ENCODE assay signal across 1 cellular context in the genomic region with DNA sequence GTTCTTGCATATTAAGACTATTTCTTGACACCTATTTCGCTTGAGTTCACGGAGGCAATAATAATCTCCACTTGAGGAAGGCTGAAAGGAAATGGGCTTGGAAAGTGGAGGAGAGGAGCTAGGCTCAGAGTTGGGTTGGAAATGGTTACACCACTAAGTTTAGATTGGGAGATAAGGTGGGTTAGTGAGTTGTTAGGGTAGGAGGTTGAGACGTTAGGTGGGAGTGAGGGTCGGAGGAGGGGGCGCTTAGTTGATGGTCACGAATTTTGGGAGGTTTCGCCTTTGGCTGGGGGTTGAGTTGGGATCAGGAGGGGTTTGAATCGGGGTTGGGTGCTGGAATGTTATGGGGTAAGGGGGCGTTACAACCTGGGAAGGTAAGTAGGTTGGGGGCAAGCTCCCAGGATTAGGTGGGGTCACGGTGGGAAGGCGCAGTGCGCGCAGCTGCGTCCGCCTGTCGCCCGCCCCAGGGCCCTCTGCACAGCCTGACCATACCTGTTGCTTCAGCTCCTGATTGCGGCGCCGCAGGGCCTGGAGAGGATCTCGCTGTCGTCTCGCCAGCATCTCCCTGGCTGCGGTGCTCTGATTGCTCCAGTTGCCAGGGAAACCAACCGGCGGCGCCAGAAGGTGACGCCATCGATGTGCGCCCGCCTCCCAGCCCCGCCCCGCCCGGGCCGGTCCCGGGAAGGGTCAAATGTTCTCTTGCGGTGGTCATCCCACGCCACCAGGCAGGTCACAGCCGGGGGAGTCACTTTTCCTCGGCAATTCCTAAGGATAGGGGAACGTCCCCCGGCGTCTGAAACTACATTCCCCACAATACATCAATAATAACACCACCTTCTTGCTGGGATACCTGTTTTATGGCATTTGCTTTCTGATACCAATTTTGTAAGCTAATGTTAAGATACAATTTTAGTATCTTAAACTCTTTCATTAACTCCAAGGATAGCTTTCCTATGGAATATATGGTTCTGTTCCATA.
TF ChIP-seq lines count a peak whose summit lies in the region.

A gene (minus strand): TSS at position 606 of the 978 bp plus-strand sequence. CDS start 45 bp downstream, at position 561.

TF ChIP-seq in K562, 482 proteins besides CTCF, POLR2A, EP300 and RAD21 (continued from another document and continues in another):
- TF ChIP-seq, protein P1, sequence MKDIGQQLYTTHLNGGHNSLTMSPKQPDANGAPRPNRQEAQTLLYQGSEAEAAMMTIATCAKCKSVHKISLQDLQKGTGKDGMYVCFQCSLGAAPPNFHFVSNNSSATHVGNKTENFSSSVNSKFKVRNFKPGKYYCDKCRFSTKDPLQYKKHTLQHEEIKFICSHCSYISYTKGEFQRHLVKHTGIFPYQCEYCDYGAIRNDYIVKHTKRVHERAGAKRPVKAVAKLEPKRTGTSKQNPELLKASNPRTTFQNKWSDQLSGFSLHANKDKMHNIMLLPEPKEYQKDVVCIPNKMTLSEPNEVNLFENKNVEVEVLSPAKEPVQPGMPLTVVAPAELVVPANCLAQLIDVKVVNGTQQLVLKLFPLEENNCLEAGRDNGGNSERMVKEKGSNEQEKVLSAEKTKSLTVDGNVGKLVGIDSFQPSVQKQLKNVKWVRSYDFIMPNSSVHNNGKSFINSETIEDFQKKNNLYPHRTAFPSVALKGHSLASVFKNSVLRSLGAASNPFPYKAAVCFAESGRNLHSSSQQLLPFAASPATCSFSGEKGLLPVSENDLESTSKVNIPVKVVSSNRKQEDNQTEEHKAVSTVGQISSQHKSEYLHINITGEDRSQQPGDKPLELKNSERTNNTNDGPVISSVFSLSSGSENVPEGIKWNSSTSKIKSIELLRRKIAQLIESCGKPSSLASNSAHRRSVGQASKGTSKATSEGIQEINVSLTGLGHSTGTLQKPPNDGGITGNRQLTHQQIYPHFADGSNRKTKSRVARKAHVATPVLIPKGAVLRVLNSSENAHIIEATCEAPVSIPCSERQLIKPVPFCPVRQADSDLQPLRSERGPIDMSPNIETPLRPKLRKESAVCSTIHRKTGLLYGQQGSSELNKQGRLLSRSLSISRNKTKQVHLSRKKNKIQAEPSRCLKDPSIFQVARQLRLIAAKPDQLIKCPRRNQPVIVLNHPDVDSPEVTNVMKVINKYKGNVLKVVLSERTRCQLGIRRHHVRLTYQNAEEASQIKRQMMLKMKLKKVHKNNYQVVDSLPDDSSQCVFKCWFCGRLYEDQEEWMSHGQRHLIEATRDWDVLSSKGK (CRISPR knock-in tag; IDR thresholded peaks at IDR 0.05), result no peak
- TF ChIP-seq ZNF586 (CRISPR knock-in tag; conservative IDR thresholded peaks at IDR 0.05) (no peak), SRSF7 (optimal IDR thresholded peaks at IDR 0.05; ENCODE audit: low read depth, low read length) (no peak), NFIC (IDR thresholded peaks at IDR 0.05) (no peak), NELFE (IDR thresholded peaks at IDR 0.05; ENCODE audit: insufficient read depth, insufficient read length) (no peak), KLF16 (IDR thresholded peaks at IDR 0.05) (no peak), MAZ (CRISPR knock-in tag; conservative IDR thresholded peaks at IDR 0.05 in 1 of 2, IDR thresholded peaks at IDR 0.05 in 1 of 2) (peak; percentile 87 to 99), MCM2 (IDR thresholded peaks at IDR 0.05; ENCODE audit: low read depth) (no peak), ZNF431 (CRISPR knock-in tag; IDR thresholded peaks at IDR 0.05) (no peak), GTF2A2 (tag; IDR thresholded peaks at IDR 0.05) (no peak), ZNF764 (CRISPR knock-in tag; IDR thresholded peaks at IDR 0.05; ENCODE audit: low read depth) (no peak), ZNF232 (CRISPR knock-in tag; IDR thresholded peaks at IDR 0.05) (no peak), ZNF24 (IDR thresholded peaks at IDR 0.05) (no peak), NONO (IDR thresholded peaks at IDR 0.05; ENCODE audit: low read depth in 2 of 2, low read length in 1 of 2) (no peak), RBM39 (optimal IDR thresholded peaks at IDR 0.05; ENCODE audit: low read depth, low read length) (no peak), ASH1L (IDR thresholded peaks at IDR 0.05; ENCODE audit: borderline replicate concordance, low read depth, partially characterized antibody) (no peak), ZEB2 (IDR thresholded peaks at IDR 0.05) (no peak), ZNF121 (CRISPR knock-in tag; conservative IDR thresholded peaks at IDR 0.05) (no peak), ZZZ3 (IDR thresholded peaks at IDR 0.05) (no peak), CEBPB (tag; IDR thresholded peaks at IDR 0.05) (no peak), MTA1 (IDR thresholded peaks at IDR 0.05; ENCODE audit: borderline replicate concordance) (peak; percentile 99), NR4A1 (CRISPR knock-in tag; IDR thresholded peaks at IDR 0.05) (no peak), NR4A1 (tag; IDR thresholded peaks at IDR 0.05) (no peak), ZNF780A (CRISPR knock-in tag; IDR thresholded peaks at IDR 0.05) (no peak)
- TF ChIP-seq, protein P2, sequence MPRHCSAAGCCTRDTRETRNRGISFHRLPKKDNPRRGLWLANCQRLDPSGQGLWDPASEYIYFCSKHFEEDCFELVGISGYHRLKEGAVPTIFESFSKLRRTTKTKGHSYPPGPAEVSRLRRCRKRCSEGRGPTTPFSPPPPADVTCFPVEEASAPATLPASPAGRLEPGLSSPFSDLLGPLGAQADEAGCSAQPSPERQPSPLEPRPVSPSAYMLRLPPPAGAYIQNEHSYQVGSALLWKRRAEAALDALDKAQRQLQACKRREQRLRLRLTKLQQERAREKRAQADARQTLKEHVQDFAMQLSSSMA (CRISPR knock-in tag; IDR thresholded peaks at IDR 0.05), result no peak
- TF ChIP-seq, protein P3, sequence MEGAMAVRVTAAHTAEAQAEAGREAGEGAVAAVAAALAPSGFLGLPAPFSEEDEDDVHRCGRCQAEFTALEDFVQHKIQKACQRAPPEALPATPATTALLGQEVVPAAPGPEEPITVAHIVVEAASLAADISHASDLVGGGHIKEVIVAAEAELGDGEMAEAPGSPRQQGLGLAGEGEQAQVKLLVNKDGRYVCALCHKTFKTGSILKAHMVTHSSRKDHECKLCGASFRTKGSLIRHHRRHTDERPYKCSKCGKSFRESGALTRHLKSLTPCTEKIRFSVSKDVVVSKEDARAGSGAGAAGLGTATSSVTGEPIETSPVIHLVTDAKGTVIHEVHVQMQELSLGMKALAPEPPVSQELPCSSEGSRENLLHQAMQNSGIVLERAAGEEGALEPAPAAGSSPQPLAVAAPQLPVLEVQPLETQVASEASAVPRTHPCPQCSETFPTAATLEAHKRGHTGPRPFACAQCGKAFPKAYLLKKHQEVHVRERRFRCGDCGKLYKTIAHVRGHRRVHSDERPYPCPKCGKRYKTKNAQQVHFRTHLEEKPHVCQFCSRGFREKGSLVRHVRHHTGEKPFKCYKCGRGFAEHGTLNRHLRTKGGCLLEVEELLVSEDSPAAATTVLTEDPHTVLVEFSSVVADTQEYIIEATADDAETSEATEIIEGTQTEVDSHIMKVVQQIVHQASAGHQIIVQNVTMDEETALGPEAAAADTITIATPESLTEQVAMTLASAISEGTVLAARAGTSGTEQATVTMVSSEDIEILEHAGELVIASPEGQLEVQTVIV (CRISPR knock-in tag; IDR thresholded peaks at IDR 0.05; ENCODE audit: borderline replicate concordance), result no peak
- TF ChIP-seq, protein P4, sequence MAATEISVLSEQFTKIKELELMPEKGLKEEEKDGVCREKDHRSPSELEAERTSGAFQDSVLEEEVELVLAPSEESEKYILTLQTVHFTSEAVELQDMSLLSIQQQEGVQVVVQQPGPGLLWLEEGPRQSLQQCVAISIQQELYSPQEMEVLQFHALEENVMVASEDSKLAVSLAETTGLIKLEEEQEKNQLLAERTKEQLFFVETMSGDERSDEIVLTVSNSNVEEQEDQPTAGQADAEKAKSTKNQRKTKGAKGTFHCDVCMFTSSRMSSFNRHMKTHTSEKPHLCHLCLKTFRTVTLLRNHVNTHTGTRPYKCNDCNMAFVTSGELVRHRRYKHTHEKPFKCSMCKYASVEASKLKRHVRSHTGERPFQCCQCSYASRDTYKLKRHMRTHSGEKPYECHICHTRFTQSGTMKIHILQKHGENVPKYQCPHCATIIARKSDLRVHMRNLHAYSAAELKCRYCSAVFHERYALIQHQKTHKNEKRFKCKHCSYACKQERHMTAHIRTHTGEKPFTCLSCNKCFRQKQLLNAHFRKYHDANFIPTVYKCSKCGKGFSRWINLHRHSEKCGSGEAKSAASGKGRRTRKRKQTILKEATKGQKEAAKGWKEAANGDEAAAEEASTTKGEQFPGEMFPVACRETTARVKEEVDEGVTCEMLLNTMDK (IDR thresholded peaks at IDR 0.05; ENCODE audit: borderline replicate concordance, insufficient read depth, low read depth, low read length, poor library complexity, severe bottlenecking), result no peak
- TF ChIP-seq, protein P5, sequence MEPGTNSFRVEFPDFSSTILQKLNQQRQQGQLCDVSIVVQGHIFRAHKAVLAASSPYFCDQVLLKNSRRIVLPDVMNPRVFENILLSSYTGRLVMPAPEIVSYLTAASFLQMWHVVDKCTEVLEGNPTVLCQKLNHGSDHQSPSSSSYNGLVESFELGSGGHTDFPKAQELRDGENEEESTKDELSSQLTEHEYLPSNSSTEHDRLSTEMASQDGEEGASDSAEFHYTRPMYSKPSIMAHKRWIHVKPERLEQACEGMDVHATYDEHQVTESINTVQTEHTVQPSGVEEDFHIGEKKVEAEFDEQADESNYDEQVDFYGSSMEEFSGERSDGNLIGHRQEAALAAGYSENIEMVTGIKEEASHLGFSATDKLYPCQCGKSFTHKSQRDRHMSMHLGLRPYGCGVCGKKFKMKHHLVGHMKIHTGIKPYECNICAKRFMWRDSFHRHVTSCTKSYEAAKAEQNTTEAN (CRISPR knock-in tag; IDR thresholded peaks at IDR 0.05), result no peak
- TF ChIP-seq, protein P6, sequence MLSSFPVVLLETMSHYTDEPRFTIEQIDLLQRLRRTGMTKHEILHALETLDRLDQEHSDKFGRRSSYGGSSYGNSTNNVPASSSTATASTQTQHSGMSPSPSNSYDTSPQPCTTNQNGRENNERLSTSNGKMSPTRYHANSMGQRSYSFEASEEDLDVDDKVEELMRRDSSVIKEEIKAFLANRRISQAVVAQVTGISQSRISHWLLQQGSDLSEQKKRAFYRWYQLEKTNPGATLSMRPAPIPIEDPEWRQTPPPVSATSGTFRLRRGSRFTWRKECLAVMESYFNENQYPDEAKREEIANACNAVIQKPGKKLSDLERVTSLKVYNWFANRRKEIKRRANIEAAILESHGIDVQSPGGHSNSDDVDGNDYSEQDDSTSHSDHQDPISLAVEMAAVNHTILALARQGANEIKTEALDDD (IDR thresholded peaks at IDR 0.05), result no peak
- TF ChIP-seq, protein P7, sequence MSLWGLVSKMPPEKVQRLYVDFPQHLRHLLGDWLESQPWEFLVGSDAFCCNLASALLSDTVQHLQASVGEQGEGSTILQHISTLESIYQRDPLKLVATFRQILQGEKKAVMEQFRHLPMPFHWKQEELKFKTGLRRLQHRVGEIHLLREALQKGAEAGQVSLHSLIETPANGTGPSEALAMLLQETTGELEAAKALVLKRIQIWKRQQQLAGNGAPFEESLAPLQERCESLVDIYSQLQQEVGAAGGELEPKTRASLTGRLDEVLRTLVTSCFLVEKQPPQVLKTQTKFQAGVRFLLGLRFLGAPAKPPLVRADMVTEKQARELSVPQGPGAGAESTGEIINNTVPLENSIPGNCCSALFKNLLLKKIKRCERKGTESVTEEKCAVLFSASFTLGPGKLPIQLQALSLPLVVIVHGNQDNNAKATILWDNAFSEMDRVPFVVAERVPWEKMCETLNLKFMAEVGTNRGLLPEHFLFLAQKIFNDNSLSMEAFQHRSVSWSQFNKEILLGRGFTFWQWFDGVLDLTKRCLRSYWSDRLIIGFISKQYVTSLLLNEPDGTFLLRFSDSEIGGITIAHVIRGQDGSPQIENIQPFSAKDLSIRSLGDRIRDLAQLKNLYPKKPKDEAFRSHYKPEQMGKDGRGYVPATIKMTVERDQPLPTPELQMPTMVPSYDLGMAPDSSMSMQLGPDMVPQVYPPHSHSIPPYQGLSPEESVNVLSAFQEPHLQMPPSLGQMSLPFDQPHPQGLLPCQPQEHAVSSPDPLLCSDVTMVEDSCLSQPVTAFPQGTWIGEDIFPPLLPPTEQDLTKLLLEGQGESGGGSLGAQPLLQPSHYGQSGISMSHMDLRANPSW (CRISPR knock-in tag; IDR thresholded peaks at IDR 0.05), result no peak
- TF ChIP-seq, protein P8, sequence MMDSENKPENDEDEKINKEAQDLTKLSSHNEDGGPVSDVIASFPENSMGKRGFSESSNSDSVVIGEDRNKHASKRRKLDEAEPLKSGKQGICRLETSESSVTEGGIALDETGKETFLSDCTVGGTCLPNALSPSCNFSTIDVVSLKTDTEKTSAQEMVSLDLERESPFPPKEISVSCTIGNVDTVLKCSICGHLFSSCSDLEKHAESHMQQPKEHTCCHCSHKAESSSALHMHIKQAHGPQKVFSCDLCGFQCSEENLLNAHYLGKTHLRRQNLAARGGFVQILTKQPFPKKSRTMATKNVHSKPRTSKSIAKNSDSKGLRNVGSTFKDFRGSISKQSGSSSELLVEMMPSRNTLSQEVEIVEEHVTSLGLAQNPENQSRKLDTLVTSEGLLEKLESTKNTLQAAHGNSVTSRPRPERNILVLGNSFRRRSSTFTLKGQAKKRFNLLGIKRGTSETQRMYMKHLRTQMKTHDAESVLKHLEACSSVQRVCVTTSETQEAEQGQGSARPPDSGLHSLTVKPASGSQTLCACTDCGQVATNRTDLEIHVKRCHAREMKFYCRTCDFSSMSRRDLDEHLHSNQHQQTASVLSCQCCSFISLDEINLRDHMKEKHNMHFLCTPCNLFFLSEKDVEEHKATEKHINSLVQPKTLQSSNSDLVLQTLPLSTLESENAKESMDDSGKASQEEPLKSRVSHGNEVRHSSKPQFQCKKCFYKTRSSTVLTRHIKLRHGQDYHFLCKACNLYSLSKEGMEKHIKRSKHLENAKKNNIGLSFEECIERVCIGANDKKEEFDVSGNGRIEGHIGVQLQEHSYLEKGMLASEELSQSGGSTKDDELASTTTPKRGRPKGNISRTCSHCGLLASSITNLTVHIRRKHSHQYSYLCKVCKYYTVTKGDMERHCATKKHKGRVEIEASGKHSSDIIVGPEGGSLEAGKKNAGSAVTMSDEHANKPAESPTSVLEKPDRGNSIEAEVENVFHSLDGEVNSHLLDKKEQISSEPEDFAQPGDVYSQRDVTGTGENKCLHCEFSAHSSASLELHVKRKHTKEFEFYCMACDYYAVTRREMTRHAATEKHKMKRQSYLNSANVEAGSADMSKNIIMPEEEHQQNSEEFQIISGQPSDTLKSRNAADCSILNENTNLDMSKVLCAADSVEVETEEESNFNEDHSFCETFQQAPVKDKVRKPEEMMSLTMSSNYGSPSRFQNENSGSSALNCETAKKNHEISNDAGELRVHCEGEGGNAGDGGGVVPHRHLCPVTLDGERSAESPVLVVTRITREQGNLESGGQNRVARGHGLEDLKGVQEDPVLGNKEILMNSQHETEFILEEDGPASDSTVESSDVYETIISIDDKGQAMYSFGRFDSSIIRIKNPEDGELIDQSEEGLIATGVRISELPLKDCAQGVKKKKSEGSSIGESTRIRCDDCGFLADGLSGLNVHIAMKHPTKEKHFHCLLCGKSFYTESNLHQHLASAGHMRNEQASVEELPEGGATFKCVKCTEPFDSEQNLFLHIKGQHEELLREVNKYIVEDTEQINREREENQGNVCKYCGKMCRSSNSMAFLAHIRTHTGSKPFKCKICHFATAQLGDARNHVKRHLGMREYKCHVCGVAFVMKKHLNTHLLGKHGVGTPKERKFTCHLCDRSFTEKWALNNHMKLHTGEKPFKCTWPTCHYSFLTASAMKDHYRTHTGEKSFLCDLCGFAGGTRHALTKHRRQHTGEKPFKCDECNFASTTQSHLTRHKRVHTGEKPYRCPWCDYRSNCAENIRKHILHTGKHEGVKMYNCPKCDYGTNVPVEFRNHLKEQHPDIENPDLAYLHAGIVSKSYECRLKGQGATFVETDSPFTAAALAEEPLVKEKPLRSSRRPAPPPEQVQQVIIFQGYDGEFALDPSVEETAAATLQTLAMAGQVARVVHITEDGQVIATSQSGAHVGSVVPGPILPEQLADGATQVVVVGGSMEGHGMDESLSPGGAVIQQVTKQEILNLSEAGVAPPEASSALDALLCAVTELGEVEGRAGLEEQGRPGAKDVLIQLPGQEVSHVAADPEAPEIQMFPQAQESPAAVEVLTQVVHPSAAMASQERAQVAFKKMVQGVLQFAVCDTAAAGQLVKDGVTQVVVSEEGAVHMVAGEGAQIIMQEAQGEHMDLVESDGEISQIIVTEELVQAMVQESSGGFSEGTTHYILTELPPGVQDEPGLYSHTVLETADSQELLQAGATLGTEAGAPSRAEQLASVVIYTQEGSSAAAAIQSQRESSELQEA (IDR thresholded peaks at IDR 0.05; ENCODE audit: low read depth), result peak; percentile 88
